Comparison of ENCODE assay signal across 2 cellular contexts in the genomic region with DNA sequence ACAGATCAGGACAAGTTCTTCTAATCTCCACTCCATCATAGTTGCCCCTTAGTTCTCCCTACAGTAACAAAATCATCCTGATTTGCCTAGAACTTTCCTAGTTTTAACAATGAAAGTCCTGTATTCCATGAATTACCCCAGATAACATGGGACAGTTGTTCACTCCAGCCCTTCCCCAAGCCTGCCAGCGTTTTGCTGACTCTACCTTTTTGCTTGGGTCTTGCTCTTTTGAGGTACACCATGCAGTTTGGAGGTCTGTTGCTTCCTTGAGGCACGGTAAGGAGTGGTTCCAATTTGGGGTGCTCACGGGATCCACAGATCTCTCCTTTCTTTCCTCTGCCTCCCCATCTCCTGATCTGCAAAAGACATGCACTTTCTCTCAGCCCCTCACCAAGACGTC.
TF ChIP-seq lines count a peak whose summit lies in the region.

No MANE protein-coding gene starts in this region.

TF ChIP-seq in HepG2, 621 proteins besides CTCF, POLR2A, EP300 and RAD21:
- TF ChIP-seq ESRRA (CRISPR knock-in tag; IDR thresholded peaks at IDR 0.05; ENCODE audit: low read depth) (no peak), MAFK (conservative IDR thresholded peaks at IDR 0.05 in 1 of 2, IDR thresholded peaks at IDR 0.05 in 1 of 2; ENCODE audit: low read length in 2 of 2) (peak; percentile 62 to 77), SETDB1 (CRISPR knock-in tag; IDR thresholded peaks at IDR 0.05; ENCODE audit: borderline replicate concordance) (no peak), MAFF (IDR thresholded peaks at IDR 0.05; ENCODE audit: low read depth, low read length) (peak; percentile 64)

TF ChIP-seq in IMR-90, 13 proteins besides CTCF, POLR2A, EP300 and RAD21:
- TF ChIP-seq MAFK (IDR thresholded peaks at IDR 0.05; ENCODE audit: low read depth, low read length) = peak; percentile 38; the same call in 1 of the 2 replicates
- no peak for TF ChIP-seq CHD1 (IDR thresholded peaks at IDR 0.05; ENCODE audit: low read depth, low read length)
- TF ChIP-seq RFX5 (IDR thresholded peaks at IDR 0.05; ENCODE audit: low read depth, low read length) = no peak
- no peak for TF ChIP-seq CEBPB (IDR thresholded peaks at IDR 0.05; ENCODE audit: low read depth, low read length)
TF ChIP-seq in IMR-90: peak in this region for 1.
